In the genomic region with DNA sequence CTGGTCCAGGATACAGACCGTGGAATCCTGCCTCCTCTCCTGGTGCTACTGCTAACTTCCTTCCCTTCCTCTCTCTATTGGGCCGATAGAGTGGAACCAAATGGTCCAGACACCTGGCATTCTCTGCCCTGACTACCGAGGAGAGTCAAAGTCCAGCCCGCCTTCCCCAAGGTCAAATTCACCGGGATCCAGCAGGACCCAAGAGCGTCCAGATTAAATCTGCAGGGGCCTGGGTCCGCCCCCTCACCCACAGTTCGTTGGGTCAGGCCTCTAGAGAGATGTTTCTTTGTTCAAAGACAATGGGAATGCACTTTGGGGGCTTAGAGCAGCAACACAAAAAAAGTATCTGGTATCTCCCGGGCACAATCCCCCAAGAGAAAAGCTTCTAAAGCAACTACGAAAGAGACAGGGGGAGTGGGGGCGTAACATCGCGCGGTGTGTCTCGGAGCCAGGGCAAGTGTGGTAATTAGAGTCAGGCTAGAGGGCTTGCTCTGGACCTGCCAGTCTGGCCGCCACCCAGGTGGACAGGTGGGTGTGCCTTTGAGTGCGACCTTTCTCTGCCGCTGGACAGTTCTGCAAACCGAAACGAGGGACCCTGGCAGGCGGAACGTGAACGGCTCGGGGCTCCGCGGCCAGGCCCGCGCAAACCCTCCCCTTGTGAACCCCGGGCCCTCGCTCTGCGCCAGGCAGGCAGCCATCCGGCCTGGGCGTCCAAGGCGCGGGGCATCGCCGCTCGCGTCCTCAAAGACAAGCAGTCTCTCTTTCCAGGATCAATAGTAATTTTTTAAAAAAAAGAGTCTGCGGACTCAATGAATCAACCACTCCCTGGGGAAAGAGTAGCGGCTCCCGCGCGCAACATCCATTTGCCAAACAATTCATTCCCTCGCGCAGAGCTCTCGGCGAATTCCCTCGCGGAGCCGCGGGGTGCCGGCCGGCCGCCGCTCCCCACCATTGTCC, we compare ENCODE assay signal across 8 cellular contexts. TPM values are rescaled to one million over a fixed set of nuclear protein-coding genes. Genes with fewer than 3 reads are reported as not detected.
DNase-seq lines count a peak whose midpoint lies in the region; ATAC-seq and TF ChIP-seq lines count a peak whose summit lies in the region.

No MANE protein-coding gene starts in this region.

- DNase-seq in Calu3 (peak; percentile 53), HuH-7.5 (ENCODE audit: low spot score) (peak; percentile 51), mesothelial cell of epicardium (ENCODE audit: low spot score in 2 of 2, unreplicated experiment in 2 of 2) (peak in 1 of 2 experiments; percentile 61), stromal cell of bone marrow (ENCODE audit: low read depth) (peak; percentile 36), 8988T (no peak)
- DNase-seq in activated CD4-positive, alpha-beta T cell treated with anti-CD3 and anti-CD28 coated beads for 36 hours: peak; percentile 68
- DNase-seq in effector CD8-positive, alpha-beta T cell (lab: John Stamatoyannopoulos, UW): peak; percentile 12

- TF ChIP-seq CTCF in Calu3 (IDR thresholded peaks at IDR 0.05; ENCODE audit: unreplicated experiment): no peak
- no peak for TF ChIP-seq CTCF in mesothelial cell of epicardium (IDR thresholded peaks at IDR 0.05; ENCODE audit: unreplicated experiment)

- CTCF ChIA-PET in Calu3 (lab: Charles Lee): interaction anchor here (1.0 to 1.2 kb wide), 2 partner anchors 16 to 43 kb away, joined by 4 read pairs; no protein-coding TSS in a partner anchor
- CTCF ChIA-PET in activated CD4-positive, alpha-beta T cell treated with anti-CD3 and anti-CD28 coated beads for 36 hours (lab: Charles Lee): interaction anchor here (0.5 to 0.8 kb wide), 4 partner anchors 43 to 498 kb away, joined by 3 to 4 read pairs (median 3); no protein-coding TSS in a partner anchor

- H3K36me3 Mint-ChIP-seq in Calu3 (ENCODE audit: insufficient read depth, unreplicated experiment): peaks cover 31% of the 10 kb centered on the region
- H3K36me3 Mint-ChIP-seq in activated CD4-positive, alpha-beta T cell treated with anti-CD3 and anti-CD28 coated beads for 36 hours (ENCODE audit: low read depth): no peaks in the 10 kb centered on the region
- H3K36me3 Mint-ChIP-seq in mesothelial cell of epicardium: peaks cover 2% of the 10 kb centered on the region

- H3K27ac Mint-ChIP-seq in Calu3 (ENCODE audit: unreplicated experiment) (peak overlapping the region; percentile 69), mesothelial cell of epicardium (peak overlapping the region; percentile 56)
- H3K27ac Mint-ChIP-seq in activated CD4-positive, alpha-beta T cell treated with anti-CD3 and anti-CD28 coated beads for 36 hours: peak overlapping the region; percentile 76

- intact Hi-C loops in Calu3 (cut with micrococcal nuclease; ENCODE audit: unreplicated experiment): no loop called here
- intact Hi-C loops in activated CD4-positive, alpha-beta T cell treated with anti-CD3 and anti-CD28 coated beads for 36 hours (cut with DNase I, micrococcal nuclease): loop anchor here (1.0 to 10.0 kb wide), 12 partner anchors 8 to 1159 kb away; a partner anchor contains a TSS

- POLR2A ChIA-PET in activated CD4-positive, alpha-beta T cell treated with anti-CD3 and anti-CD28 coated beads for 36 hours (lab: Charles Lee): interaction anchor here (0.7 to 1.4 kb wide), 5 partner anchors 8 to 211 kb away, joined by 3 to 7 read pairs (median 4); no protein-coding TSS in a partner anchor

- H3K4me3 Mint-ChIP-seq in Calu3 (ENCODE audit: low read depth, unreplicated experiment): peak overlapping the region; percentile 73
- peak overlapping the region; percentile 83 for H3K4me3 Mint-ChIP-seq in activated CD4-positive, alpha-beta T cell treated with anti-CD3 and anti-CD28 coated beads for 36 hours
- H3K4me3 Mint-ChIP-seq in mesothelial cell of epicardium: peak overlapping the region; percentile 86

- no peaks in the 10 kb centered on the region for H3K9me3 Mint-ChIP-seq in Calu3 (ENCODE audit: low read depth, unreplicated experiment)
- H3K9me3 Mint-ChIP-seq in activated CD4-positive, alpha-beta T cell treated with anti-CD3 and anti-CD28 coated beads for 36 hours (ENCODE audit: low read depth): no peaks in the 10 kb centered on the region
- no peaks in the 10 kb centered on the region for H3K9me3 Mint-ChIP-seq in mesothelial cell of epicardium

- TSS peak; percentile 46 for BruUV-seq in Calu3 (replicated peaks; lab: Mats Ljungman, UMichigan)

- ATAC-seq in GM21528 (IDR thresholded peaks at IDR 0.05; ENCODE audit: low FRiP score, unreplicated experiment): peak; percentile 55
- ATAC-seq in activated CD4-positive, alpha-beta T cell treated with anti-CD3 and anti-CD28 coated beads for 36 hours: peak; percentile 28

- H3K4me1 Mint-ChIP-seq in Calu3 (ENCODE audit: low read depth, unreplicated experiment) (peaks cover 38% of the 10 kb centered on the region), mesothelial cell of epicardium (peaks cover 29% of the 10 kb centered on the region)
- H3K4me1 Mint-ChIP-seq in activated CD4-positive, alpha-beta T cell treated with anti-CD3 and anti-CD28 coated beads for 36 hours: peaks cover 41% of the 10 kb centered on the region

- H3K27me3 Mint-ChIP-seq in Calu3 (ENCODE audit: unreplicated experiment) (no peaks in the 10 kb centered on the region), mesothelial cell of epicardium (ENCODE audit: low read depth) (peaks cover 2% of the 10 kb centered on the region)
- H3K27me3 Mint-ChIP-seq in activated CD4-positive, alpha-beta T cell treated with anti-CD3 and anti-CD28 coated beads for 36 hours: no peaks in the 10 kb centered on the region

RNA-seq across cellular contexts. Expression of a gene that starts 0.8 kb away (rescaled TPM):
- total RNA-seq in Calu3 (2022): 14.1 and 16.0 TPM in 2 replicates
- total RNA-seq in activated CD4-positive, alpha-beta T cell treated with anti-CD3 and anti-CD28 coated beads for 36 hours: 1 to 10 TPM; 4.9 to 5.2 TPM
- 7.1 to 8.1 TPM (median 8.0 TPM) in 3 replicates for total RNA-seq in mesothelial cell of epicardium
